ENCODE assay signal across 1 cellular context in the genomic region with DNA sequence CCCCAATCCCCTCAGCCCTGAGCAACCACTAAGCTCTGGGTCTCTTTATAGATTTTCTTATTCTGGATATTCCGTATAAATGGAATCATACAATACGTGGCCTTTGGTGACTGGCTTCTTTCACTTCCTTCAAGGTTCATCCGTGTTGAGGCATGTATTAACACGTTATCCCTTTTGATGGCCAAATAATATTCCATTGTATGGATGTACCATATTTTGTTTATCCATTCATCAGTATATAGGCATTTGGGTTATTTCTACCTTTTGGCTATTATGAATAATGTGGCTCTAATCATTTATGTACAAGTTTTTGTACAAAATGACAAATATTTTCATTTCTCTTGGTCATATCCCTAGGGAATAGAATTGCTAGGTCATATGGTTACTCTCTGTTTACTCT.
TF ChIP-seq lines count a peak whose summit lies in the region.

No MANE protein-coding gene starts in this region.

TF ChIP-seq in SK-N-SH, 30 proteins besides CTCF, POLR2A, EP300 and RAD21 (continued from another document):
- TF ChIP-seq, protein P1, sequence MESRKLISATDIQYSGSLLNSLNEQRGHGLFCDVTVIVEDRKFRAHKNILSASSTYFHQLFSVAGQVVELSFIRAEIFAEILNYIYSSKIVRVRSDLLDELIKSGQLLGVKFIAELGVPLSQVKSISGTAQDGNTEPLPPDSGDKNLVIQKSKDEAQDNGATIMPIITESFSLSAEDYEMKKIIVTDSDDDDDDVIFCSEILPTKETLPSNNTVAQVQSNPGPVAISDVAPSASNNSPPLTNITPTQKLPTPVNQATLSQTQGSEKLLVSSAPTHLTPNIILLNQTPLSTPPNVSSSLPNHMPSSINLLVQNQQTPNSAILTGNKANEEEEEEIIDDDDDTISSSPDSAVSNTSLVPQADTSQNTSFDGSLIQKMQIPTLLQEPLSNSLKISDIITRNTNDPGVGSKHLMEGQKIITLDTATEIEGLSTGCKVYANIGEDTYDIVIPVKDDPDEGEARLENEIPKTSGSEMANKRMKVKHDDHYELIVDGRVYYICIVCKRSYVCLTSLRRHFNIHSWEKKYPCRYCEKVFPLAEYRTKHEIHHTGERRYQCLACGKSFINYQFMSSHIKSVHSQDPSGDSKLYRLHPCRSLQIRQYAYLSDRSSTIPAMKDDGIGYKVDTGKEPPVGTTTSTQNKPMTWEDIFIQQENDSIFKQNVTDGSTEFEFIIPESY (IDR thresholded peaks at IDR 0.05; ENCODE audit: borderline replicate concordance, low read depth) = no peak
- TF ChIP-seq GATA2 (CRISPR knock-in tag; IDR thresholded peaks at IDR 0.05) (no peak), TAF1 (IDR thresholded peaks at IDR 0.05; ENCODE audit: borderline replicate concordance, low read depth, low read length) (no peak), PBX3 (IDR thresholded peaks at IDR 0.05) (no peak), RXRA (IDR thresholded peaks at IDR 0.05; ENCODE audit: borderline replicate concordance, low read depth) (no peak), POLR2AphosphoS5 (IDR thresholded peaks at IDR 0.05; ENCODE audit: low read depth, low read length) (no peak), MXI1 (IDR thresholded peaks at IDR 0.05; ENCODE audit: low read depth, low read length) (no peak), FOSL2 (IDR thresholded peaks at IDR 0.05; ENCODE audit: borderline replicate concordance, low read depth) (no peak), MAX (IDR thresholded peaks at IDR 0.05; ENCODE audit: low read depth) (no peak), NRF1 (IDR thresholded peaks at IDR 0.05; ENCODE audit: low read depth, low read length) (no peak), TCF12 (IDR thresholded peaks at IDR 0.05) (no peak), RCOR1 (IDR thresholded peaks at IDR 0.05; ENCODE audit: low read length) (no peak), CHD2 (IDR thresholded peaks at IDR 0.05; ENCODE audit: low read length, partially characterized antibody) (no peak)
- TF ChIP-seq, protein P2, sequence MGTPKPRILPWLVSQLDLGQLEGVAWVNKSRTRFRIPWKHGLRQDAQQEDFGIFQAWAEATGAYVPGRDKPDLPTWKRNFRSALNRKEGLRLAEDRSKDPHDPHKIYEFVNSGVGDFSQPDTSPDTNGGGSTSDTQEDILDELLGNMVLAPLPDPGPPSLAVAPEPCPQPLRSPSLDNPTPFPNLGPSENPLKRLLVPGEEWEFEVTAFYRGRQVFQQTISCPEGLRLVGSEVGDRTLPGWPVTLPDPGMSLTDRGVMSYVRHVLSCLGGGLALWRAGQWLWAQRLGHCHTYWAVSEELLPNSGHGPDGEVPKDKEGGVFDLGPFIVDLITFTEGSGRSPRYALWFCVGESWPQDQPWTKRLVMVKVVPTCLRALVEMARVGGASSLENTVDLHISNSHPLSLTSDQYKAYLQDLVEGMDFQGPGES (IDR thresholded peaks at IDR 0.05; ENCODE audit: low read depth, low read length) = no peak
